Comparison of ENCODE assay signal across 2 cellular contexts in the genomic region with DNA sequence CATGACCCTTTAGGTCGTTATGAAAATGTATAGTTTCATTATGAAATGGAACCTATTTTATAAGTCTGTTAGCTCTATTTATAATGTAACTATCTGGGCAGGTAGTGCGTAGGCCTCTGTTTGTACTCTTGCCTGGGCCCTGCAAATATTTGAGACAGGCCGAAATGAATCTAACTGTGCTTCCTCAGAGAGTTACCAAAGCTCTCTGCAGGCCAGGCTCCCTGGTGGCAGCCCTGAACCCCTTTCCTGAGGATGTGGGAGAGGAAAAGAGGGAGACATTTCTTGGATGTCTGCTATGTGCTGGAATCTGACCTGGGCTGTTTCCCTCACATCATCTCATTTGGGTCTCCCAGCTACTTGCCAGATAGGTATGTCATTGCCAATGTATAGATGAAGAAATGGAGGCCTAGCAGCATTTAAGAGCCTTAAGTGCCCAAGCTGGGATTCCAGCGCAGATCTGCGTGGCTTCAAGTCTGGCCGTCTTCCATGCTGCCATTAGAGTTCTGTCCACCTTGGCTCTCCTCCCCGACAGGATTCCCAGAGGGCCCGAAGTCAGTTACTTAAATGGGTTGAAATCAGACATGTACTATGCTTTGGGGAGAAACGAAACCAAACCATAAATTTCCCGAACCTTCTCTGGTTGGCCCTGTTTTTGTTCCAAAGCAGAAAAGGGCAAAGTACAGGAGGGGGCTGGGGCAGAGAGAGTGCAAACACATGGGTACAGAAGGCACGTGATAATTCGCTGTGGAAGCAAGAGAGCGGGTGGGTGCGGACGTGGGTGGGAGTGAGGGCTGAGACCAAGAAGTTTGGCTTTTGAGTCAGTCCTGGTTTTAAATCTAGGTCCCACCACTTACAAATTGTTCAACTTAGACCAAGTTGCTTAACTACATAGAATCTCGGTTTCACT.
TF ChIP-seq lines count a peak whose summit lies in the region.

No MANE protein-coding gene starts in this region.

TF ChIP-seq in HepG2, 621 proteins besides CTCF, POLR2A, EP300 and RAD21 (continued from another document and continues in another):
- TF ChIP-seq, protein P1, sequence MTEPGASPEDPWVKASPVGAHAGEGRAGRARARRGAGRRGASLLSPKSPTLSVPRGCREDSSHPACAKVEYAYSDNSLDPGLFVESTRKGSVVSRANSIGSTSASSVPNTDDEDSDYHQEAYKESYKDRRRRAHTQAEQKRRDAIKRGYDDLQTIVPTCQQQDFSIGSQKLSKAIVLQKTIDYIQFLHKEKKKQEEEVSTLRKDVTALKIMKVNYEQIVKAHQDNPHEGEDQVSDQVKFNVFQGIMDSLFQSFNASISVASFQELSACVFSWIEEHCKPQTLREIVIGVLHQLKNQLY (CRISPR knock-in tag; IDR thresholded peaks at IDR 0.05), result peak; percentile 39; the same call in 1 of the 2 replicates
- TF ChIP-seq, protein P2, sequence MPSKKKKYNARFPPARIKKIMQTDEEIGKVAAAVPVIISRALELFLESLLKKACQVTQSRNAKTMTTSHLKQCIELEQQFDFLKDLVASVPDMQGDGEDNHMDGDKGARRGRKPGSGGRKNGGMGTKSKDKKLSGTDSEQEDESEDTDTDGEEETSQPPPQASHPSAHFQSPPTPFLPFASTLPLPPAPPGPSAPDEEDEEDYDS (CRISPR knock-in tag; IDR thresholded peaks at IDR 0.05), result peak; percentile 15; the same call in 1 of the 2 replicates
- TF ChIP-seq, protein P3, sequence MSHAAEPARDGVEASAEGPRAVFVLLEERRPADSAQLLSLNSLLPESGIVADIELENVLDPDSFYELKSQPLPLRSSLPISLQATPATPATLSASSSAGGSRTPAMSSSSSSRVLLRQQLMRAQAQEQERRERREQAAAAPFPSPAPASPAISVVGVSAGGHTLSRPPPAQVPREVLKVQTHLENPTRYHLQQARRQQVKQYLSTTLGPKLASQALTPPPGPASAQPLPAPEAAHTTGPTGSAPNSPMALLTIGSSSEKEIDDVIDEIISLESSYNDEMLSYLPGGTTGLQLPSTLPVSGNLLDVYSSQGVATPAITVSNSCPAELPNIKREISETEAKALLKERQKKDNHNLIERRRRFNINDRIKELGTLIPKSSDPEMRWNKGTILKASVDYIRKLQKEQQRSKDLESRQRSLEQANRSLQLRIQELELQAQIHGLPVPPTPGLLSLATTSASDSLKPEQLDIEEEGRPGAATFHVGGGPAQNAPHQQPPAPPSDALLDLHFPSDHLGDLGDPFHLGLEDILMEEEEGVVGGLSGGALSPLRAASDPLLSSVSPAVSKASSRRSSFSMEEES (CRISPR knock-in tag; IDR thresholded peaks at IDR 0.05), result peak; percentile 55; the same call in 1 of the 2 replicates
- TF ChIP-seq, protein P4, sequence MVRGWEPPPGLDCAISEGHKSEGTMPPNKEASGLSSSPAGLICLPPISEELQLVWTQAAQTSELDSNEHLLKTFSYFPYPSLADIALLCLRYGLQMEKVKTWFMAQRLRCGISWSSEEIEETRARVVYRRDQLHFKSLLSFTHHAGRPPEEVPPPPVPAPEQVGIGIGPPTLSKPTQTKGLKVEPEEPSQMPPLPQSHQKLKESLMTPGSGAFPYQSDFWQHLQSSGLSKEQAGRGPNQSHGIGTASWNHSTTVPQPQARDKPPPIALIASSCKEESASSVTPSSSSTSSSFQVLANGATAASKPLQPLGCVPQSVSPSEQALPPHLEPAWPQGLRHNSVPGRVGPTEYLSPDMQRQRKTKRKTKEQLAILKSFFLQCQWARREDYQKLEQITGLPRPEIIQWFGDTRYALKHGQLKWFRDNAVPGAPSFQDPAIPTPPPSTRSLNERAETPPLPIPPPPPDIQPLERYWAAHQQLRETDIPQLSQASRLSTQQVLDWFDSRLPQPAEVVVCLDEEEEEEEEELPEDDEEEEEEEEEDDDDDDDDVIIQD (CRISPR knock-in tag; IDR thresholded peaks at IDR 0.05; ENCODE audit: low read depth), result peak; percentile 12; the same call in 1 of the 2 replicates
- TF ChIP-seq ZNF430 (CRISPR knock-in tag; IDR thresholded peaks at IDR 0.05), result 0 out of 2 replicates have a peak, but pooled peaks have one; percentile 18
- TF ChIP-seq, protein P5, sequence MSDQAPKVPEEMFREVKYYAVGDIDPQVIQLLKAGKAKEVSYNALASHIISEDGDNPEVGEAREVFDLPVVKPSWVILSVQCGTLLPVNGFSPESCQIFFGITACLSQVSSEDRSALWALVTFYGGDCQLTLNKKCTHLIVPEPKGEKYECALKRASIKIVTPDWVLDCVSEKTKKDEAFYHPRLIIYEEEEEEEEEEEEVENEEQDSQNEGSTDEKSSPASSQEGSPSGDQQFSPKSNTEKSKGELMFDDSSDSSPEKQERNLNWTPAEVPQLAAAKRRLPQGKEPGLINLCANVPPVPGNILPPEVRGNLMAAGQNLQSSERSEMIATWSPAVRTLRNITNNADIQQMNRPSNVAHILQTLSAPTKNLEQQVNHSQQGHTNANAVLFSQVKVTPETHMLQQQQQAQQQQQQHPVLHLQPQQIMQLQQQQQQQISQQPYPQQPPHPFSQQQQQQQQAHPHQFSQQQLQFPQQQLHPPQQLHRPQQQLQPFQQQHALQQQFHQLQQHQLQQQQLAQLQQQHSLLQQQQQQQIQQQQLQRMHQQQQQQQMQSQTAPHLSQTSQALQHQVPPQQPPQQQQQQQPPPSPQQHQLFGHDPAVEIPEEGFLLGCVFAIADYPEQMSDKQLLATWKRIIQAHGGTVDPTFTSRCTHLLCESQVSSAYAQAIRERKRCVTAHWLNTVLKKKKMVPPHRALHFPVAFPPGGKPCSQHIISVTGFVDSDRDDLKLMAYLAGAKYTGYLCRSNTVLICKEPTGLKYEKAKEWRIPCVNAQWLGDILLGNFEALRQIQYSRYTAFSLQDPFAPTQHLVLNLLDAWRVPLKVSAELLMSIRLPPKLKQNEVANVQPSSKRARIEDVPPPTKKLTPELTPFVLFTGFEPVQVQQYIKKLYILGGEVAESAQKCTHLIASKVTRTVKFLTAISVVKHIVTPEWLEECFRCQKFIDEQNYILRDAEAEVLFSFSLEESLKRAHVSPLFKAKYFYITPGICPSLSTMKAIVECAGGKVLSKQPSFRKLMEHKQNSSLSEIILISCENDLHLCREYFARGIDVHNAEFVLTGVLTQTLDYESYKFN (CRISPR knock-in tag; conservative IDR thresholded peaks at IDR 0.05), result 0 out of 2 replicates have a peak, but pooled peaks have one; percentile 25
- TF ChIP-seq, protein P6, sequence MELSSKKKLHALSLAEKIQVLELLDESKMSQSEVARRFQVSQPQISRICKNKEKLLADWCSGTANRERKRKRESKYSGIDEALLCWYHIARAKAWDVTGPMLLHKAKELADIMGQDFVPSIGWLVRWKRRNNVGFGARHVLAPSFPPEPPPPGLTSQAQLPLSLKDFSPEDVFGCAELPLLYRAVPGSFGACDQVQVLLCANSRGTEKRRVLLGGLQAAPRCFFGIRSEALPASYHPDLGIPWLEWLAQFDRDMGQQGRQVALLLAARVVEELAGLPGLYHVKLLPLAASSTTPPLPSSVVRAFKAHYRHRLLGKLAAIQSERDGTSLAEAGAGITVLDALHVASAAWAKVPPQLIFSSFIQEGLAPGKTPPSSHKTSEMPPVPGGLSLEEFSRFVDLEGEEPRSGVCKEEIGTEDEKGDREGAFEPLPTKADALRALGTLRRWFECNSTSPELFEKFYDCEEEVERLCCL (CRISPR knock-in tag; IDR thresholded peaks at IDR 0.05; ENCODE audit: borderline replicate concordance), result no peak
- peak; percentile 46; the same call in 1 of the 2 replicates for TF ChIP-seq HNF4G (IDR thresholded peaks at IDR 0.05; ENCODE audit: borderline replicate concordance, low read depth, low read length)
- TF ChIP-seq HNF4G (CRISPR knock-in tag; IDR thresholded peaks at IDR 0.05; ENCODE audit: borderline replicate concordance, low read depth), result no peak
- TF ChIP-seq, protein P7, sequence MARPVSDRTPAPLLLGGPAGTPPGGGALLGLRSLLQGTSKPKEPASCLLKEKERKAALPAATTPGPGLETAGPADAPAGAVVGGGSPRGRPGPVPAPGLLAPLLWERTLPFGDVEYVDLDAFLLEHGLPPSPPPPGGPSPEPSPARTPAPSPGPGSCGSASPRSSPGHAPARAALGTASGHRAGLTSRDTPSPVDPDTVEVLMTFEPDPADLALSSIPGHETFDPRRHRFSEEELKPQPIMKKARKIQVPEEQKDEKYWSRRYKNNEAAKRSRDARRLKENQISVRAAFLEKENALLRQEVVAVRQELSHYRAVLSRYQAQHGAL (CRISPR knock-in tag; IDR thresholded peaks at IDR 0.05; ENCODE audit: not compliant biosample characterization), result no peak

TF ChIP-seq in HEK293T, 16 proteins besides CTCF, POLR2A, EP300 and RAD21 (continued from another document):
- TF ChIP-seq, protein P8, sequence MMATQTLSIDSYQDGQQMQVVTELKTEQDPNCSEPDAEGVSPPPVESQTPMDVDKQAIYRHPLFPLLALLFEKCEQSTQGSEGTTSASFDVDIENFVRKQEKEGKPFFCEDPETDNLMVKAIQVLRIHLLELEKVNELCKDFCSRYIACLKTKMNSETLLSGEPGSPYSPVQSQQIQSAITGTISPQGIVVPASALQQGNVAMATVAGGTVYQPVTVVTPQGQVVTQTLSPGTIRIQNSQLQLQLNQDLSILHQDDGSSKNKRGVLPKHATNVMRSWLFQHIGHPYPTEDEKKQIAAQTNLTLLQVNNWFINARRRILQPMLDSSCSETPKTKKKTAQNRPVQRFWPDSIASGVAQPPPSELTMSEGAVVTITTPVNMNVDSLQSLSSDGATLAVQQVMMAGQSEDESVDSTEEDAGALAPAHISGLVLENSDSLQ (IDR thresholded peaks at IDR 0.05), result no peak
- TF ChIP-seq L3MBTL2 (conservative IDR thresholded peaks at IDR 0.05) (no peak), SUZ12 (IDR thresholded peaks at IDR 0.05) (no peak), ELF4 (IDR thresholded peaks at IDR 0.05) (no peak), FOXM1 (IDR thresholded peaks at IDR 0.05; ENCODE audit: borderline replicate concordance) (no peak)
